ENCODE assay signal across 1 cellular context in the genomic region with DNA sequence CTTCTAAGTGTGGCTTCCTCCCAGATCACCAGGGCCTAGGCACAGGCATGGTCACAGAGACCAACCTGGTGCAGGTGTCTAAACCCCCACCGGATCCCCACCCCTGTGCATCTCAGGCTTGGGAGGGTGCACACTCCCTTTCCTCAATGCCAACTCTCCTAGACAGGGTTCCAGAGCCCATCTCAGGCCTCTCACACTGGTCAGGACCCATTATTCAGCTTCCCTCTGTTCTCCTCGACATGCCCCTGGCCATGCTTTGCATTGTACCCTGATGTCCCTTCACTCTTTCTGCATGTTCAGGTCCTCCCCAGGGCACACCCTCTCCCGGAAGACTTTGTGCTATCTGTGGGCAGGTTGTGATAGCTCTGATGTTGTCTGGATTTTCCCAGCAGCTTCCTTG.
TF ChIP-seq lines count a peak whose summit lies in the region.

No MANE protein-coding gene starts in this region.

TF ChIP-seq in K562, 482 proteins besides CTCF, POLR2A, EP300 and RAD21 (continued from another document):
- no peak for TF ChIP-seq AFF1 (IDR thresholded peaks at IDR 0.05; ENCODE audit: low read depth in 1 of 2, partially characterized antibody in 2 of 2)
- TF ChIP-seq CGGBP1 (CRISPR knock-in tag; IDR thresholded peaks at IDR 0.05), result no peak
- TF ChIP-seq ZNF449 (CRISPR knock-in tag; IDR thresholded peaks at IDR 0.05), result no peak
- TF ChIP-seq ZNF778 (CRISPR knock-in tag; IDR thresholded peaks at IDR 0.05), result no peak
- no peak for TF ChIP-seq ZNF766 (CRISPR knock-in tag; conservative IDR thresholded peaks at IDR 0.05)
- no peak for TF ChIP-seq EZH2 (IDR thresholded peaks at IDR 0.05; ENCODE audit: borderline replicate concordance, low read depth, low read length)
- TF ChIP-seq ESRRA (IDR thresholded peaks at IDR 0.05; ENCODE audit: borderline replicate concordance, low read depth), result no peak
- no peak for TF ChIP-seq REST (CRISPR knock-in tag; IDR thresholded peaks at IDR 0.05; ENCODE audit: low read depth)
- TF ChIP-seq, protein P1, sequence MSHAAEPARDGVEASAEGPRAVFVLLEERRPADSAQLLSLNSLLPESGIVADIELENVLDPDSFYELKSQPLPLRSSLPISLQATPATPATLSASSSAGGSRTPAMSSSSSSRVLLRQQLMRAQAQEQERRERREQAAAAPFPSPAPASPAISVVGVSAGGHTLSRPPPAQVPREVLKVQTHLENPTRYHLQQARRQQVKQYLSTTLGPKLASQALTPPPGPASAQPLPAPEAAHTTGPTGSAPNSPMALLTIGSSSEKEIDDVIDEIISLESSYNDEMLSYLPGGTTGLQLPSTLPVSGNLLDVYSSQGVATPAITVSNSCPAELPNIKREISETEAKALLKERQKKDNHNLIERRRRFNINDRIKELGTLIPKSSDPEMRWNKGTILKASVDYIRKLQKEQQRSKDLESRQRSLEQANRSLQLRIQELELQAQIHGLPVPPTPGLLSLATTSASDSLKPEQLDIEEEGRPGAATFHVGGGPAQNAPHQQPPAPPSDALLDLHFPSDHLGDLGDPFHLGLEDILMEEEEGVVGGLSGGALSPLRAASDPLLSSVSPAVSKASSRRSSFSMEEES (CRISPR knock-in tag; IDR thresholded peaks at IDR 0.05), result no peak
- no peak for TF ChIP-seq SIX5 (IDR thresholded peaks at IDR 0.05; ENCODE audit: borderline replicate concordance in 1 of 2, insufficient read depth in 1 of 2, low read depth in 1 of 2, low read length in 2 of 2)
- TF ChIP-seq GTF2A2 (tag; IDR thresholded peaks at IDR 0.05), result no peak
- TF ChIP-seq ZNF785 (CRISPR knock-in tag; IDR thresholded peaks at IDR 0.05), result no peak
